ENCODE assay signal across 9 cellular contexts in the genomic region with DNA sequence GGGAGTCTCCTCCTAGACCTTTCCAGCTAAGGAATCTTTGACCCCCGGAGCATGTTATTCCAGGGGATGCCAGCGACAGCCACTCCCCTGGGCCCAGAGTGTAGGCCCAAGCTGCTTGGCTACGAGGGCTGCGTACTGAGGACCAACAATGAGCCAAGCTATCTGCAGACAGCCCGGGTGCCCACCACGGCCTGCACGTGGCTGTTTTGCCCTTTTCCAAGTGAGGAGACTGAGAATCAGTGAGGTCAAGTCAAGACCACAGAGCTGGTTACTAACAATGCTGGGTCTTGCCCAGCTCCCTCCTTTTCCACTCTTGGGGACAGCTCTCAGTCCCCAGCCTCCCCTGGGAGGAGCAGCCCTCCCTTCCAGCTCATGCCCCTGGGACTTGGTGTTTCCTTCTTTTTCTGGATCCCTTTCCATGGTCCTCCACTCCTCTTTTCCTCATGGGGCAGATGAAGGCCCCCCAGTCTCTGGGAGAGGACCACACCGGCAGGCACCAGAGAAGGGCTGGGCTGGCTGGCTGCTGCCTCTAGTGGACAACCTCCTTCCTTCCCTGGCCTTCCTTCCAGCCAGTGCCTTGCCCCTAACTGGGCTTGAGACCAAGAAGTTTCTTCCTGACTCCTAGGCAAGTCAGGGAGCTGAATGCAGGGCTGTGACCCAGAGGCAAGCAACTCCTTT. TPM values are rescaled to one million over a fixed set of nuclear protein-coding genes. Genes with fewer than 3 reads are reported as not detected.
DNase-seq lines count a peak whose midpoint lies in the region; ATAC-seq and TF ChIP-seq lines count a peak whose summit lies in the region.
"Had no signal": no experiment of that assay in that cellular context is flagged by ENCODE, and none has a peak within 500 bp of the region (broad histone marks: within the 10 kb centered on the region; RNA-seq: fewer than 3 reads in every experiment).

No MANE protein-coding gene starts in this region.

- H3K36me3 ChIP-seq in left ventricle myocardium inferior: no peaks in the 10 kb centered on the region
- H3K36me3 ChIP-seq: neutrophil had no signal

- H3K27ac ChIP-seq in left ventricle myocardium inferior (replicated peaks): peak overlapping the region; percentile 89
- H3K27ac ChIP-seq: neutrophil had no signal

- intact Hi-C loops in left ventricle myocardium inferior (cut with micrococcal nuclease): no loop called here
- intact Hi-C loops in sciatic nerve (cut with DNase I): no loop called here

- H3K4me3 ChIP-seq in left ventricle myocardium inferior: peak overlapping the region; percentile 68

- H3K27me3 ChIP-seq in left ventricle myocardium inferior (ENCODE audit: low read depth): peaks cover 46% of the 10 kb centered on the region

- ATAC-seq in sciatic nerve (peak; percentile 84), GM21526 (IDR thresholded peaks at IDR 0.05; ENCODE audit: low FRiP score, unreplicated experiment) (no peak)

- TF ChIP-seq CTCF in GM12873 (IDR thresholded peaks at IDR 0.05; ENCODE audit: insufficient read depth, low read depth, low read length, missing control alignments): peak; percentile 44
- peak; percentile 71 for TF ChIP-seq CTCF in left ventricle myocardium inferior (IDR thresholded peaks at IDR 0.05; ENCODE audit: borderline replicate concordance)

- in situ Hi-C loops in SK-MEL-5 (cut with HindIII; ENCODE audit: low pct_unique_long_range_greater_than_20kb, low sequenced_read_pairs): no loop called here

- DNase-seq in SK-MEL-5 (ENCODE audit: low read depth, low spot score): peak; percentile 34
- no peak for DNase-seq in left ventricle myocardium inferior
- DNase-seq in sciatic nerve (ENCODE audit: low spot score): no peak
- no peak for DNase-seq in activated naive CD4-positive, alpha-beta T cell treated with anti-CD3 and anti-CD28 coated beads, Interleukin-2, amount 50 U/mL, for 16 hours
- DNase-seq in putamen (ENCODE audit: low spot score): no peak
- no peak for DNase-seq in central memory CD4-positive, alpha-beta T cell

- H3K4me1 ChIP-seq in left ventricle myocardium inferior: peaks cover 47% of the 10 kb centered on the region

- H3K9me3 ChIP-seq in left ventricle myocardium inferior (replicated peaks): peaks cover 2% of the 10 kb centered on the region
- H3K9me3 ChIP-seq: neutrophil had no signal

RNA-seq across cellular contexts. Expression of a gene that starts 0.6 kb away (rescaled TPM):
- total RNA-seq in SK-MEL-5 (2014; rRNA removed; shearing (Covaris generic)): not detected in 2 replicates
- not detected in 2 replicates for polyA plus RNA-seq in SK-MEL-5 (2015; cell fraction: cytosol; rRNA removed)
- not detected in 2 replicates for polyA plus RNA-seq in SK-MEL-5 (2015; cell fraction: nucleus; rRNA removed)
- total RNA-seq in left ventricle myocardium inferior: 11.8 TPM
- total RNA-seq in sciatic nerve: 24.1 TPM

Comparison
In these comparisons a context has a peak if more than half of its experiments do, and no peak if none do; other contexts are left out.
1. RNA of a gene that starts 0.6 kb away (total RNA-seq): 24.1 TPM in sciatic nerve (single experiment) and 11.8 TPM in left ventricle myocardium inferior (single experiment); not detected in SK-MEL-5; every median in the first group is over 10 times any median in the second.